9 cellular contexts compared by ENCODE assay signal in genomic region chr7:45027774-45028114, GRCh38. TPM values are rescaled to one million over a fixed set of nuclear protein-coding genes. Genes with fewer than 3 reads are reported as not detected.
DNase-seq lines count a peak whose midpoint lies in the region; ATAC-seq and TF ChIP-seq lines count a peak whose summit lies in the region.
"Had no signal": no experiment of that assay in that cellular context is flagged by ENCODE, and none has a peak within 500 bp of the region (broad histone marks: within the 10 kb centered on the region; RNA-seq: fewer than 3 reads in every experiment).

No MANE protein-coding gene starts in this region.

- peak overlapping the region; percentile 42; the same call in 1 of the 2 replicates for H3K4me2 ChIP-seq in IMR-90 (ENCODE audit: low read depth, low read length)

- H2BK120ac ChIP-seq in IMR-90 (ENCODE audit: low read depth, low read length) = peak overlapping the region; percentile 66

- H2BK20ac ChIP-seq in IMR-90 (ENCODE audit: low read depth, low read length) = peak overlapping the region; percentile 30; the same call in 1 of the 2 replicates

- in situ Hi-C loops in IMR-90 (cut with MboI; ENCODE audit: low sequenced_read_pairs) = no loop called here

- CTCF ChIA-PET in activated CD8-positive, alpha-beta memory T cell treated with anti-CD3 and anti-CD28 coated beads, Interleukin-2, amount 10 ng/mL, durations not matched to agents 7 days and 5 days (lab: Charles Lee) = interaction anchor here (1.1 to 4.8 kb wide), 11 partner anchors 9 to 493 kb away, joined by 3 to 27 read pairs (median 4); partner anchors contain the start of genes CCM2 and MYO1G
- CTCF ChIA-PET in IMR-90 (lab: Yijun Ruan, JAX) = interaction anchor here (1.0 kb wide), 1 partner anchor 26 kb away, joined by 4 read pairs; no protein-coding TSS in a partner anchor

- H3K27me3 Mint-ChIP-seq in activated CD8-positive, alpha-beta memory T cell treated with anti-CD3 and anti-CD28 coated beads, Interleukin-2, amount 10 ng/mL, durations not matched to agents 7 days and 5 days = no peaks in the 10 kb centered on the region
- no peaks in the 10 kb centered on the region for H3K27me3 Mint-ChIP-seq in dendritic cell treated with granulocyte-macrophage colony-stimulating factor and Interleukin-4, amounts not matched to agents 40 ng/mL and 50 ng/mL, for 4 days
- H3K27me3 Mint-ChIP-seq in stimulated activated naive B cell treated with anti-CD40 and anti-IgM and Interleukin-4, amounts not matched to agents 10 μg/mL and 1 μg/mL and 100 μg/mL, for 72 hours = no peaks in the 10 kb centered on the region

- WGBS in IMR-90 (ENCODE audit: extremely low coverage in 2 of 2, insufficient read length in 1 of 2), 2 experiments = 80% methylated on average over 1 of the region's 4 CpGs; no CpG with 5 or more reads in 1 of the 2 experiments

- H4K91ac ChIP-seq in IMR-90 (ENCODE audit: insufficient read depth, low read depth, low read length) = peak overlapping the region; percentile 49

- H2AK5ac ChIP-seq in IMR-90 (ENCODE audit: low read depth, low read length) = peak overlapping the region; percentile 51; the same call in 1 of the 2 replicates

- no peak overlapping the region for H3K9ac ChIP-seq in IMR-90 (ENCODE audit: low read depth, low read length)

- peak overlapping the region; percentile 16; the same call in 1 of the 3 replicates for H2BK15ac ChIP-seq in IMR-90 (ENCODE audit: low read depth, low read length)

- peak overlapping the region; percentile 56; the same call in 1 of the 2 replicates for H3K4ac ChIP-seq in IMR-90 (ENCODE audit: low read depth, low read length)

- no peak overlapping the region for H2AK9ac ChIP-seq in IMR-90 (replicated peaks; ENCODE audit: low read depth, low read length, poor library complexity)

- no peak for DNase-seq in activated CD8-positive, alpha-beta memory T cell treated with anti-CD3 and anti-CD28 coated beads, Interleukin-2, amount 10 ng/mL, durations not matched to agents 7 days and 5 days
- DNase-seq in activated CD8-positive, alpha-beta memory T cell treated with anti-CD3 and anti-CD28 coated beads, Interleukin-2, amount 50 U/mL, for 4 hours = no peak
- DNase-seq in IMR-90 = no peak
- DNase-seq in stimulated activated naive B cell treated with anti-CD40 and anti-IgM and Interleukin-4, amounts not matched to agents 10 μg/mL and 1 μg/mL and 100 μg/mL, for 72 hours = no peak
- no peak for DNase-seq in anterior cingulate cortex (lab: John Stamatoyannopoulos, UW)
- DNase-seq in retina = no peak
- no peak for DNase-seq in iPS-NIHi7 (ENCODE audit: extremely low spot score)
- DNase-seq: brain microvascular endothelial cell had no signal

- H3K9me3 ChIP-seq in IMR-90 (ENCODE audit: control insufficient read depth, insufficient read depth, low read length) = no peaks in the 10 kb centered on the region

- peak overlapping the region; percentile 69 for H3K23ac ChIP-seq in IMR-90 (ENCODE audit: low read depth, low read length)

- H3K56ac ChIP-seq in IMR-90 (ENCODE audit: extremely low read depth, insufficient read depth, low read length) = no peak overlapping the region

- intact Hi-C loops in IMR-90 (cut with micrococcal nuclease) = no loop called here
- intact Hi-C loops in dendritic cell treated with granulocyte-macrophage colony-stimulating factor and Interleukin-4, amounts not matched to agents 40 ng/mL and 50 ng/mL, for 4 days (cut with micrococcal nuclease) = loop anchor here (10.0 kb wide), 1 partner anchor 53 kb away; the partner anchor contains the start of gene MYO1G

- 0 out of 2 replicates have a peak overlapping the region, but pooled peaks have one; percentile 32 for H3K18ac ChIP-seq in IMR-90 (ENCODE audit: low read depth, low read length)

- BruUV-seq in IMR-90 (replicated peaks; lab: Mats Ljungman, UMichigan) = no TSS peak

- peak overlapping the region; percentile 82 for H3K4me3 Mint-ChIP-seq in activated CD8-positive, alpha-beta memory T cell treated with anti-CD3 and anti-CD28 coated beads, Interleukin-2, amount 10 ng/mL, durations not matched to agents 7 days and 5 days
- peak overlapping the region; percentile 77 for H3K4me3 Mint-ChIP-seq in dendritic cell treated with granulocyte-macrophage colony-stimulating factor and Interleukin-4, amounts not matched to agents 40 ng/mL and 50 ng/mL, for 4 days
- peak overlapping the region; percentile 68 to 77 for H3K4me3 Mint-ChIP-seq in stimulated activated naive B cell treated with anti-CD40 and anti-IgM and Interleukin-4, amounts not matched to agents 10 μg/mL and 1 μg/mL and 100 μg/mL, for 72 hours

- H3K4me3 ChIP-seq in IMR-90 (ENCODE audit: insufficient read depth, low read depth, low read length) = no peak overlapping the region

- peak overlapping the region; percentile 86 for H3K27ac Mint-ChIP-seq in activated CD8-positive, alpha-beta memory T cell treated with anti-CD3 and anti-CD28 coated beads, Interleukin-2, amount 10 ng/mL, durations not matched to agents 7 days and 5 days
- H3K27ac Mint-ChIP-seq in dendritic cell treated with granulocyte-macrophage colony-stimulating factor and Interleukin-4, amounts not matched to agents 40 ng/mL and 50 ng/mL, for 4 days = peak overlapping the region; percentile 87
- peak overlapping the region; percentile 88 for H3K27ac Mint-ChIP-seq in stimulated activated naive B cell treated with anti-CD40 and anti-IgM and Interleukin-4, amounts not matched to agents 10 μg/mL and 1 μg/mL and 100 μg/mL, for 72 hours

- peaks cover 23% of the 10 kb centered on the region for H3K9me1 ChIP-seq in IMR-90 (ENCODE audit: insufficient read depth, low read length)

- H3K27me3 ChIP-seq in IMR-90 (ENCODE audit: control insufficient read depth, insufficient read depth, low read length) = no peaks in the 10 kb centered on the region
- H3K27me3 ChIP-seq: brain microvascular endothelial cell had no signal

- no peak for TF ChIP-seq RAD21 in IMR-90 (IDR thresholded peaks at IDR 0.05; ENCODE audit: low read length)

- H3K27ac ChIP-seq in IMR-90 (ENCODE audit: insufficient read depth, low read length) = peak overlapping the region; percentile 74; the same call in 1 of the 2 replicates
- H3K27ac ChIP-seq: brain microvascular endothelial cell had no signal

- POLR2A ChIA-PET in IMR-90 (lab: Charles Lee; ENCODE audit: unreplicated experiment) = interaction anchor here (0.6 kb wide), 2 partner anchors 16 to 23 kb away, joined by 5 to 11 read pairs; no protein-coding TSS in a partner anchor

- H3K4me1 ChIP-seq in IMR-90 (ENCODE audit: control insufficient read depth, insufficient read depth, low read length) = peaks cover 8% of the 10 kb centered on the region

- dilution Hi-C loops in IMR-90 (cut with HindIII; ENCODE audit: low sequenced_read_pairs, unreplicated experiment) = no loop called here

- peak overlapping the region; percentile 12; the same call in 1 of the 2 replicates for H4K5ac ChIP-seq in IMR-90 (ENCODE audit: low read depth, low read length)

- H3K9me3 Mint-ChIP-seq in activated CD8-positive, alpha-beta memory T cell treated with anti-CD3 and anti-CD28 coated beads, Interleukin-2, amount 10 ng/mL, durations not matched to agents 7 days and 5 days (ENCODE audit: low read depth) = no peaks in the 10 kb centered on the region
- H3K9me3 Mint-ChIP-seq in dendritic cell treated with granulocyte-macrophage colony-stimulating factor and Interleukin-4, amounts not matched to agents 40 ng/mL and 50 ng/mL, for 4 days = no peaks in the 10 kb centered on the region
- H3K9me3 Mint-ChIP-seq in stimulated activated naive B cell treated with anti-CD40 and anti-IgM and Interleukin-4, amounts not matched to agents 10 μg/mL and 1 μg/mL and 100 μg/mL, for 72 hours = no peaks in the 10 kb centered on the region

- no peak for TF ChIP-seq CTCF in IMR-90 (conservative IDR thresholded peaks at IDR 0.05; ENCODE audit: low read depth, low read length)

- H2AFZ ChIP-seq in IMR-90 (replicated peaks; ENCODE audit: low read length, poor library complexity) = no peak overlapping the region

- peaks cover 60% of the 10 kb centered on the region for H3K36me3 Mint-ChIP-seq in activated CD8-positive, alpha-beta memory T cell treated with anti-CD3 and anti-CD28 coated beads, Interleukin-2, amount 10 ng/mL, durations not matched to agents 7 days and 5 days
- peaks cover 47% of the 10 kb centered on the region for H3K36me3 Mint-ChIP-seq in dendritic cell treated with granulocyte-macrophage colony-stimulating factor and Interleukin-4, amounts not matched to agents 40 ng/mL and 50 ng/mL, for 4 days (ENCODE audit: low read depth)
- peaks cover 52 to 69% of the 10 kb centered on the region in 2 donors for H3K36me3 Mint-ChIP-seq in stimulated activated naive B cell treated with anti-CD40 and anti-IgM and Interleukin-4, amounts not matched to agents 10 μg/mL and 1 μg/mL and 100 μg/mL, for 72 hours

- peak overlapping the region; percentile 30 for H2BK5ac ChIP-seq in IMR-90 (ENCODE audit: low read depth, low read length, poor library complexity, severe bottlenecking)

- H3K4me1 Mint-ChIP-seq in activated CD8-positive, alpha-beta memory T cell treated with anti-CD3 and anti-CD28 coated beads, Interleukin-2, amount 10 ng/mL, durations not matched to agents 7 days and 5 days = peaks cover 76% of the 10 kb centered on the region
- H3K4me1 Mint-ChIP-seq in dendritic cell treated with granulocyte-macrophage colony-stimulating factor and Interleukin-4, amounts not matched to agents 40 ng/mL and 50 ng/mL, for 4 days (ENCODE audit: low read depth) = peaks cover 65% of the 10 kb centered on the region
- H3K4me1 Mint-ChIP-seq in stimulated activated naive B cell treated with anti-CD40 and anti-IgM and Interleukin-4, amounts not matched to agents 10 μg/mL and 1 μg/mL and 100 μg/mL, for 72 hours = peaks cover 50 to 85% of the 10 kb centered on the region in 2 donors

- H3K36me3 ChIP-seq in IMR-90 (ENCODE audit: control insufficient read depth, insufficient read depth, low read length) = peaks cover 7% of the 10 kb centered on the region; the same call in 1 of the 2 replicates

- H3K79me1 ChIP-seq in IMR-90 (ENCODE audit: low read depth in 1 of 2, low read length in 2 of 2) = peaks cover 45 to 76% of the 10 kb centered on the region in 2 experiments

- peak overlapping the region; percentile 44 for H3K14ac ChIP-seq in IMR-90 (replicated peaks; ENCODE audit: low read depth, low read length)

- H4K20me1 ChIP-seq in IMR-90 (ENCODE audit: insufficient read depth, low read length) = peaks cover 41% of the 10 kb centered on the region

- peak; percentile 20 for ATAC-seq in activated CD8-positive, alpha-beta memory T cell treated with anti-CD3 and anti-CD28 coated beads, Interleukin-2, amount 10 ng/mL, durations not matched to agents 7 days and 5 days
- ATAC-seq in IMR-90 (ENCODE audit: low read depth) = no peak
- ATAC-seq in stimulated activated naive B cell treated with anti-CD40 and anti-IgM and Interleukin-4, amounts not matched to agents 10 μg/mL and 1 μg/mL and 100 μg/mL, for 72 hours (replicated peaks) = peak in 1 of 2 donors; percentile 7

- H4K8ac ChIP-seq in IMR-90 (ENCODE audit: low read depth in 2 of 2, low read length in 2 of 2) = peak overlapping the region in 1 of 2 experiments; percentile 60; a peak in 1 of 4 replicates

- TF ChIP-seq POLR2A in IMR-90 (IDR thresholded peaks at IDR 0.05; ENCODE audit: low read depth, low read length) = no peak

RNA-seq across cellular contexts. Expression of gene CCM2, which starts 27.7 kb away (rescaled TPM):
- 100 to 1,000 TPM in 1 of 2 experiments, 10 to 100 TPM in 1; 87.5 to 113 TPM for total RNA-seq in activated CD8-positive, alpha-beta memory T cell treated with anti-CD3 and anti-CD28 coated beads, Interleukin-2, amount 10 ng/mL, durations not matched to agents 7 days and 5 days
- 56.1 and 65.2 TPM in 2 replicates for total RNA-seq in IMR-90 (2012; rRNA removed)
- polyA plus RNA-seq in IMR-90 (2012; rRNA removed) = 71.7 and 78.5 TPM in 2 replicates
- polyA plus RNA-seq in IMR-90 (2012; cell fraction: cytosol; rRNA removed) = 50.3 and 98.2 TPM in 2 replicates
- 45.6 and 112 TPM in 2 replicates for polyA plus RNA-seq in IMR-90 (2012; cell fraction: nucleus; rRNA removed; ENCODE audit: low replicate concordance)

RNA-seq across cellular contexts. Expression of gene MYO1G, which starts 48.9 kb away (rescaled TPM):
- total RNA-seq in activated CD8-positive, alpha-beta memory T cell treated with anti-CD3 and anti-CD28 coated beads, Interleukin-2, amount 10 ng/mL, durations not matched to agents 7 days and 5 days = 100 to 1,000 TPM; 502 to 567 TPM
- total RNA-seq in IMR-90 (2012; rRNA removed) = under 0.01 TPM in 2 replicates
- 0.02 and 0.04 TPM in 2 replicates for polyA plus RNA-seq in IMR-90 (2012; rRNA removed)
- 0.01 TPM in 1 of 2 replicates, not detected in the other for polyA plus RNA-seq in IMR-90 (2012; cell fraction: cytosol; rRNA removed)
- 0.16 and 0.21 TPM in 2 replicates for polyA plus RNA-seq in IMR-90 (2012; cell fraction: nucleus; rRNA removed; ENCODE audit: low replicate concordance)

Comparison
In these comparisons a context has a peak if more than half of its experiments do, and no peak if none do; other contexts are left out.
1. RNA of gene MYO1G, which starts 48.9 kb away (total RNA-seq): 502 to 567 TPM in activated CD8-positive, alpha-beta memory T cell treated with anti-CD3 and anti-CD28 coated beads, Interleukin-2, amount 10 ng/mL, durations not matched to agents 7 days and 5 days; under 0.01 TPM in IMR-90; every median in the first group is over 100 times any median in the second.
2. Peak in every context shown above with its lines, with median percentiles within 50 percentile points of each other: H3K27ac Mint-ChIP-seq and H3K4me3 Mint-ChIP-seq.